In genomic region chr12:31019561-31020308, GRCh38 we compare ENCODE assay signal across 15 cellular contexts.
"Had no signal": no experiment of that assay in that cellular context is flagged by ENCODE, and none has a peak within 500 bp of the region (broad histone marks: within the 10 kb centered on the region; RNA-seq: fewer than 3 reads in every experiment).

No MANE protein-coding gene starts in this region.

- H3K27ac ChIP-seq: body of pancreas, neutrophil, transverse colon had no signal

- ATAC-seq: activated T-helper 17 cell treated with anti-CD3 and anti-CD28 coated beads, Interleukin-2, amount 50 U/mL, for 72 hours; body of pancreas; effector memory CD8-positive, alpha-beta T cell; naive thymus-derived CD4-positive, alpha-beta T cell; right cardiac atrium; stimulated activated memory B cell treated with anti-CD40 and anti-IgM and Interleukin-4, amounts not matched to agents 10 μg/mL and 1 μg/mL and 100 μg/mL, for 72 hours had no signal

- DNase-seq: activated CD4-positive, alpha-beta T cell treated with anti-CD3 and anti-CD28 coated beads, Interleukin-2, amount 50 U/mL, for 4 hours; activated CD8-positive, alpha-beta memory T cell treated with anti-CD3 and anti-CD28 coated beads, Interleukin-2, amount 50 U/mL, for 4 hours; body of pancreas; effector memory CD8-positive, alpha-beta T cell; erythroblast; hypothalamus; naive thymus-derived CD4-positive, alpha-beta T cell; posterior cingulate gyrus; right cardiac atrium; transverse colon had no signal

- H3K4me3 ChIP-seq: body of pancreas, lung, smooth muscle cell, transverse colon had no signal

- H3K27me3 ChIP-seq: body of pancreas, neutrophil, transverse colon had no signal

- H3K36me3 ChIP-seq: neutrophil, transverse colon had no signal

- H3K9me3 ChIP-seq: body of pancreas, neutrophil, transverse colon had no signal

- H3K4me1 ChIP-seq: body of pancreas, transverse colon had no signal
